In the genomic region with DNA sequence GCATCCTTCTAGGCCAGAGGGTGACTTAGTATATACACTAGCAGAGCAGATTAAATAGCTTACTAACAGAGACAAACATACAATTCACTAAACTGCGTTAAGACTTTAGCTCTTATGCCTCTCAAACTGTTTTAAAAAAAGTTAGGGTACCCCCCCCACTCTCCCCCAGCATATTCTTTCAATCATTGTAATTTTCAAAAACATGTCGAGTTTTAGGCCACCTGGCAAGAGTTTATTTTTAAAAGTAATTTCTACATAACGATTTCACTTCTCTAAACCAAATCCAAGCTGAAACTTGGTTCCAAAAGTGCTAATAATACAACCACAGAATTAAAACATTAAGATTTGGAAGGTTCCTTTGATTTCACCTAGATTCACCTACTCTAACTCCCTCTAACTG, we compare ENCODE assay signal across 9 cellular contexts.
DNase-seq lines count a peak whose midpoint lies in the region; ATAC-seq and TF ChIP-seq lines count a peak whose summit lies in the region.
"Had no signal": no experiment of that assay in that cellular context is flagged by ENCODE, and none has a peak within 500 bp of the region (broad histone marks: within the 10 kb centered on the region; RNA-seq: fewer than 3 reads in every experiment).

No MANE protein-coding gene starts in this region.

- H3K9me3 Mint-ChIP-seq in effector memory CD8-positive, alpha-beta T cell = no peaks in the 10 kb centered on the region

- peak overlapping the region in 1 of 2 donors; percentile 35 for H3K27ac Mint-ChIP-seq in effector memory CD8-positive, alpha-beta T cell

- H3K9ac ChIP-seq in skeletal muscle satellite cell (ENCODE audit: low read depth, low read length) = no peak overlapping the region

- peaks cover 16% of the 10 kb centered on the region for H3K36me3 ChIP-seq in skeletal muscle satellite cell (ENCODE audit: insufficient read depth, low read length)
- H3K36me3 ChIP-seq: prostate gland had no signal

- H3K9me3 ChIP-seq in skeletal muscle satellite cell (replicated peaks; ENCODE audit: low read length) = no peaks in the 10 kb centered on the region
- H3K9me3 ChIP-seq: prostate gland had no signal

- H3K4me3 Mint-ChIP-seq in effector memory CD8-positive, alpha-beta T cell = peak overlapping the region; percentile 36 to 59

- DNase-seq in GM12865 (ENCODE audit: low read depth) = peak; percentile 27
- peak; percentile 38 for DNase-seq in MV-4-11 (lab: John Stamatoyannopoulos, UW)
- no peak for DNase-seq in effector memory CD8-positive, alpha-beta T cell
- DNase-seq in NCI-H187 treated with DMSO at 0.1 percent for 48 hours (lab: John Stamatoyannopoulos, UW) = no peak
- no peak for DNase-seq in Kasumi-1 (lab: John Stamatoyannopoulos, UW)
- DNase-seq in activated gamma-delta T cell treated with Interleukin-2 at 50 U/mL for 16 hours = no peak
- DNase-seq: activated CD4-positive, alpha-beta T cell treated with anti-CD3 and anti-CD28 coated beads for 1 hour had no signal

- H3K27me3 Mint-ChIP-seq in effector memory CD8-positive, alpha-beta T cell = no peaks in the 10 kb centered on the region

- peaks cover 20% of the 10 kb centered on the region for H3K4me1 ChIP-seq in skeletal muscle satellite cell (ENCODE audit: control insufficient read depth, insufficient read depth, low read length)
- H3K4me1 ChIP-seq: prostate gland had no signal

- peak overlapping the region; percentile 15 for H3K4me2 ChIP-seq in skeletal muscle satellite cell (ENCODE audit: low read length)

- TF ChIP-seq CTCF in GM12865 (IDR thresholded peaks at IDR 0.05; ENCODE audit: insufficient read depth, low read depth, low read length, missing control alignments) = no peak

- peaks cover 51% of the 10 kb centered on the region for H3K36me3 Mint-ChIP-seq in effector memory CD8-positive, alpha-beta T cell (ENCODE audit: insufficient read depth)

- H3K27me3 ChIP-seq in skeletal muscle satellite cell (ENCODE audit: control insufficient read depth, insufficient read depth, low read length) = no peaks in the 10 kb centered on the region

- H3K4me1 Mint-ChIP-seq in effector memory CD8-positive, alpha-beta T cell (ENCODE audit: low read depth in 2 of 2) = peaks cover 27 to 49% of the 10 kb centered on the region in 2 donors

- H3K4me3 ChIP-seq in GM12865 (ENCODE audit: low read depth, low read length) (peak overlapping the region; percentile 49), skeletal muscle satellite cell (ENCODE audit: low read length) (no peak overlapping the region)
- H3K4me3 ChIP-seq: prostate gland had no signal

- ATAC-seq in effector memory CD8-positive, alpha-beta T cell (replicated peaks) = no peak

Comparison
In these comparisons a context has a peak if more than half of its experiments do, and no peak if none do; other contexts are left out.
1. DNase-seq: peak in GM12865 (single experiment) and MV-4-11 (single experiment); none in effector memory CD8-positive, alpha-beta T cell (0 of 3), NCI-H187 treated with DMSO at 0.1 percent for 48 hours (single experiment), Kasumi-1 (0 of 2) and activated gamma-delta T cell treated with Interleukin-2 at 50 U/mL for 16 hours (single experiment).